In genomic region chr6:2524090-2524489, GRCh38 we compare ENCODE assay signal across 11 cellular contexts.
DNase-seq lines count a peak whose midpoint lies in the region; ATAC-seq and TF ChIP-seq lines count a peak whose summit lies in the region.
"Had no signal": no experiment of that assay in that cellular context is flagged by ENCODE, and none has a peak within 500 bp of the region (broad histone marks: within the 10 kb centered on the region; RNA-seq: fewer than 3 reads in every experiment).

No MANE protein-coding gene starts in this region.

- ATAC-seq in GM23338 = no peak; the same call in 2 of the 3 replicates
- ATAC-seq in GM18867 (IDR thresholded peaks at IDR 0.05; ENCODE audit: unreplicated experiment) = no peak
- no peak for ATAC-seq in HG03039 (IDR thresholded peaks at IDR 0.05; ENCODE audit: unreplicated experiment)

- H3K27me3 Mint-ChIP-seq in GM23338 (ENCODE audit: insufficient read depth, low read depth, poor library complexity) = no peaks in the 10 kb centered on the region

- H3K4me2 ChIP-seq in GM23338 = no peak overlapping the region
- H3K4me2 ChIP-seq in hepatocyte = no peak overlapping the region

- H3K4me1 ChIP-seq in GM23338 (ENCODE audit: insufficient read depth) (no peaks in the 10 kb centered on the region), hepatocyte (ENCODE audit: insufficient read depth) (no peaks in the 10 kb centered on the region)
- H3K4me1 ChIP-seq: adrenal gland had no signal

- H3K4me3 Mint-ChIP-seq in GM23338 = no peak overlapping the region

- no peaks in the 10 kb centered on the region for H3F3A ChIP-seq in GM23338 (replicated peaks; ENCODE audit: low read depth)

- DNase-seq in DMS53 (lab: John Stamatoyannopoulos, UW) = peak; percentile 66
- peak; percentile 38 for DNase-seq in GM23338 (ENCODE audit: low spot score)
- peak; percentile 89 for DNase-seq in RPMI8226
- DNase-seq in hepatocyte (ENCODE audit: low spot score) = no peak
- DNase-seq in stimulated activated naive CD4-positive, alpha-beta T cell (lab: John Stamatoyannopoulos, UW) = no peak
- no peak for DNase-seq in activated CD4-positive, alpha-beta T cell treated with anti-CD3 and anti-CD28 coated beads, Interleukin-2, amount 50 U/mL, for 48 hours
- DNase-seq: adrenal gland, mesenchymal stem cell, NCI-H526 treated with DMSO at 0.1 percent for 48 hours had no signal

- H3K9me2 ChIP-seq in GM23338 (ENCODE audit: insufficient read depth) (no peaks in the 10 kb centered on the region), hepatocyte (replicated peaks; ENCODE audit: insufficient read depth) (no peaks in the 10 kb centered on the region)

- H3K9me3 ChIP-seq in hepatocyte (ENCODE audit: low read depth) = no peaks in the 10 kb centered on the region

- H3K79me2 ChIP-seq in GM23338 (replicated peaks; ENCODE audit: insufficient read depth) (no peaks in the 10 kb centered on the region), hepatocyte (no peaks in the 10 kb centered on the region)

- H3K27me3 ChIP-seq in GM23338 (ENCODE audit: insufficient read depth) = no peaks in the 10 kb centered on the region
- no peaks in the 10 kb centered on the region for H3K27me3 ChIP-seq in hepatocyte
- H3K27me3 ChIP-seq: adrenal gland had no signal

- H3K4me3 ChIP-seq in GM23338 = no peak overlapping the region
- H3K4me3 ChIP-seq in hepatocyte = no peak overlapping the region
- H3K4me3 ChIP-seq: adrenal gland had no signal

- H3K9me3 Mint-ChIP-seq in GM23338 = peaks cover 27% of the 10 kb centered on the region

- H4K20me1 ChIP-seq in GM23338 (replicated peaks; ENCODE audit: insufficient read depth) (no peaks in the 10 kb centered on the region), hepatocyte (ENCODE audit: insufficient read depth, poor library complexity, severe bottlenecking) (no peaks in the 10 kb centered on the region)

- H3K27ac ChIP-seq in GM23338 (ENCODE audit: low read depth) (no peak overlapping the region), hepatocyte (no peak overlapping the region)
- H3K27ac ChIP-seq: adrenal gland had no signal

- peak; percentile 54 to 59 for TF ChIP-seq CTCF in GM23338 (conservative IDR thresholded peaks at IDR 0.05; ENCODE audit: low read depth in 2 of 2)
- TF ChIP-seq CTCF in hepatocyte (IDR thresholded peaks at IDR 0.05; ENCODE audit: poor library complexity) = peak; percentile 8

- no peaks in the 10 kb centered on the region for H3K4me1 Mint-ChIP-seq in GM23338

- no peak overlapping the region for H2AFZ ChIP-seq in GM23338
- H2AFZ ChIP-seq in hepatocyte = no peak overlapping the region

- no peaks in the 10 kb centered on the region; the same call in 1 of the 2 replicates for H3K36me3 ChIP-seq in GM23338 (ENCODE audit: insufficient read depth)
- H3K36me3 ChIP-seq in hepatocyte (replicated peaks; ENCODE audit: insufficient read depth, low read depth) = no peaks in the 10 kb centered on the region
- H3K36me3 ChIP-seq: adrenal gland had no signal

- H3K36me3 Mint-ChIP-seq in GM23338 (ENCODE audit: low read depth) = peaks cover 7% of the 10 kb centered on the region; the same call in 2 of the 3 replicates

- H3K27ac Mint-ChIP-seq in GM23338 = no peak overlapping the region

TF ChIP-seq in GM23338, 12 proteins besides CTCF, POLR2A, EP300 and RAD21:
- TF ChIP-seq CREB1 (CRISPR knock-in tag; IDR thresholded peaks at IDR 0.05; ENCODE audit: low read depth) = no peak
- TF ChIP-seq, protein P1, sequence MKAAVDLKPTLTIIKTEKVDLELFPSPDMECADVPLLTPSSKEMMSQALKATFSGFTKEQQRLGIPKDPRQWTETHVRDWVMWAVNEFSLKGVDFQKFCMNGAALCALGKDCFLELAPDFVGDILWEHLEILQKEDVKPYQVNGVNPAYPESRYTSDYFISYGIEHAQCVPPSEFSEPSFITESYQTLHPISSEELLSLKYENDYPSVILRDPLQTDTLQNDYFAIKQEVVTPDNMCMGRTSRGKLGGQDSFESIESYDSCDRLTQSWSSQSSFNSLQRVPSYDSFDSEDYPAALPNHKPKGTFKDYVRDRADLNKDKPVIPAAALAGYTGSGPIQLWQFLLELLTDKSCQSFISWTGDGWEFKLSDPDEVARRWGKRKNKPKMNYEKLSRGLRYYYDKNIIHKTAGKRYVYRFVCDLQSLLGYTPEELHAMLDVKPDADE (IDR thresholded peaks at IDR 0.05) = no peak
- no peak for TF ChIP-seq NANOG (IDR thresholded peaks at IDR 0.05; ENCODE audit: borderline replicate concordance)
- no peak for TF ChIP-seq ZNF331 (CRISPR knock-in tag; IDR thresholded peaks at IDR 0.05; ENCODE audit: low read depth)
- TF ChIP-seq JUNB (IDR thresholded peaks at IDR 0.05; ENCODE audit: unreplicated experiment) = no peak
- no peak for TF ChIP-seq STAT1 (IDR thresholded peaks at IDR 0.05; ENCODE audit: unreplicated experiment)
- no peak for TF ChIP-seq ZNF462 (CRISPR knock-in tag; IDR thresholded peaks at IDR 0.05)
- TF ChIP-seq POLR2AphosphoS5 (IDR thresholded peaks at IDR 0.05; ENCODE audit: low read depth) = no peak
- no peak for TF ChIP-seq EZH2phosphoT487 (IDR thresholded peaks at IDR 0.05; ENCODE audit: unreplicated experiment)
- TF ChIP-seq ZNF114 (CRISPR knock-in tag; IDR thresholded peaks at IDR 0.05) = no peak

Comparison
In these comparisons a context has a peak if more than half of its experiments do, and no peak if none do; other contexts are left out.
1. DNase-seq: peak in DMS53 (single experiment), GM23338 (single experiment) and RPMI8226 (single experiment); none in hepatocyte (single experiment), stimulated activated naive CD4-positive, alpha-beta T cell (0 of 6) and activated CD4-positive, alpha-beta T cell treated with anti-CD3 and anti-CD28 coated beads, Interleukin-2, amount 50 U/mL, for 48 hours (0 of 2).